2 cellular contexts compared by ENCODE assay signal in the genomic region with DNA sequence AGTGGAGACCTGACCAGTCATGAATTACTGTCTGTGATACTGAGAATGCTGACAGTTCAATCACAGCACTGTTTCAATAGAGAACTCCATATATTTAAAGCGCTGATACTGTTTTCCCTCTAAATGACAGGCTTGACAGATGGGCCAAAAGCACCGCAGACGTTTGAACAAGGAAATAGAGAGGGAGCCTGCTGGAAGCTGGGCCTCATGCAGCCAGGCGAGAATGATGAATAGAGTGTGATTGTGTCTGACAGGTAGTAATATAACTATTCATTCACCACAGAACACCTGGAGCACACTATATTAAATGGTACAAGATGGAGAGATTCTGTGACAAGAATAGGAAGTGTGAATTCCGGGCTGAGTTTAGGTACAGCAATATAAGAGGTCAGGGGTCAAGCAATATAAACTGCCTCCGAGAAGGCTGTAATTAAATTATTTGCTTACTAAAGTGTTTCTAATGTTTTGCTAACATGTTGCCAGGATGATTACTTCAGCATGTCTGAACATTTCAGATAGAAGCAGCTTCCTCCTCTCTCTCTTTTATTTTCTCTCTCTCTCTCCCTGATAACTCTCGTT.
TF ChIP-seq lines count a peak whose summit lies in the region.

No MANE protein-coding gene starts in this region.

TF ChIP-seq in GM23338, 12 proteins besides CTCF, POLR2A, EP300 and RAD21 (continued from another document):
- TF ChIP-seq, protein P1, sequence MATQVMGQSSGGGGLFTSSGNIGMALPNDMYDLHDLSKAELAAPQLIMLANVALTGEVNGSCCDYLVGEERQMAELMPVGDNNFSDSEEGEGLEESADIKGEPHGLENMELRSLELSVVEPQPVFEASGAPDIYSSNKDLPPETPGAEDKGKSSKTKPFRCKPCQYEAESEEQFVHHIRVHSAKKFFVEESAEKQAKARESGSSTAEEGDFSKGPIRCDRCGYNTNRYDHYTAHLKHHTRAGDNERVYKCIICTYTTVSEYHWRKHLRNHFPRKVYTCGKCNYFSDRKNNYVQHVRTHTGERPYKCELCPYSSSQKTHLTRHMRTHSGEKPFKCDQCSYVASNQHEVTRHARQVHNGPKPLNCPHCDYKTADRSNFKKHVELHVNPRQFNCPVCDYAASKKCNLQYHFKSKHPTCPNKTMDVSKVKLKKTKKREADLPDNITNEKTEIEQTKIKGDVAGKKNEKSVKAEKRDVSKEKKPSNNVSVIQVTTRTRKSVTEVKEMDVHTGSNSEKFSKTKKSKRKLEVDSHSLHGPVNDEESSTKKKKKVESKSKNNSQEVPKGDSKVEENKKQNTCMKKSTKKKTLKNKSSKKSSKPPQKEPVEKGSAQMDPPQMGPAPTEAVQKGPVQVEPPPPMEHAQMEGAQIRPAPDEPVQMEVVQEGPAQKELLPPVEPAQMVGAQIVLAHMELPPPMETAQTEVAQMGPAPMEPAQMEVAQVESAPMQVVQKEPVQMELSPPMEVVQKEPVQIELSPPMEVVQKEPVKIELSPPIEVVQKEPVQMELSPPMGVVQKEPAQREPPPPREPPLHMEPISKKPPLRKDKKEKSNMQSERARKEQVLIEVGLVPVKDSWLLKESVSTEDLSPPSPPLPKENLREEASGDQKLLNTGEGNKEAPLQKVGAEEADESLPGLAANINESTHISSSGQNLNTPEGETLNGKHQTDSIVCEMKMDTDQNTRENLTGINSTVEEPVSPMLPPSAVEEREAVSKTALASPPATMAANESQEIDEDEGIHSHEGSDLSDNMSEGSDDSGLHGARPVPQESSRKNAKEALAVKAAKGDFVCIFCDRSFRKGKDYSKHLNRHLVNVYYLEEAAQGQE (IDR thresholded peaks at IDR 0.05; ENCODE audit: unreplicated experiment), result no peak
- TF ChIP-seq ZNF462 (CRISPR knock-in tag; IDR thresholded peaks at IDR 0.05) (no peak), ZNF331 (CRISPR knock-in tag; IDR thresholded peaks at IDR 0.05; ENCODE audit: low read depth) (no peak), ZNF114 (CRISPR knock-in tag; IDR thresholded peaks at IDR 0.05) (no peak), JUNB (IDR thresholded peaks at IDR 0.05; ENCODE audit: unreplicated experiment) (no peak), EZH2 (IDR thresholded peaks at IDR 0.05; ENCODE audit: low read depth, unreplicated experiment) (no peak), STAT1 (IDR thresholded peaks at IDR 0.05; ENCODE audit: unreplicated experiment) (no peak), CREB1 (CRISPR knock-in tag; IDR thresholded peaks at IDR 0.05; ENCODE audit: low read depth) (no peak)

TF ChIP-seq in GM12878, 131 proteins besides CTCF, POLR2A, EP300 and RAD21 (continued from another document):
- TF ChIP-seq, protein P2, sequence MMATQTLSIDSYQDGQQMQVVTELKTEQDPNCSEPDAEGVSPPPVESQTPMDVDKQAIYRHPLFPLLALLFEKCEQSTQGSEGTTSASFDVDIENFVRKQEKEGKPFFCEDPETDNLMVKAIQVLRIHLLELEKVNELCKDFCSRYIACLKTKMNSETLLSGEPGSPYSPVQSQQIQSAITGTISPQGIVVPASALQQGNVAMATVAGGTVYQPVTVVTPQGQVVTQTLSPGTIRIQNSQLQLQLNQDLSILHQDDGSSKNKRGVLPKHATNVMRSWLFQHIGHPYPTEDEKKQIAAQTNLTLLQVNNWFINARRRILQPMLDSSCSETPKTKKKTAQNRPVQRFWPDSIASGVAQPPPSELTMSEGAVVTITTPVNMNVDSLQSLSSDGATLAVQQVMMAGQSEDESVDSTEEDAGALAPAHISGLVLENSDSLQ (IDR thresholded peaks at IDR 0.05), result peak; percentile 56; the same call in 1 of the 2 replicates
- TF ChIP-seq ZSCAN29 (IDR thresholded peaks at IDR 0.05) (no peak), STAT1 (conservative IDR thresholded peaks at IDR 0.05) (no peak), PAX5 (IDR thresholded peaks at IDR 0.05; ENCODE audit: borderline replicate concordance, low read depth, low read length) (0 out of 2 replicates have a peak, but pooled peaks have one; percentile 38), NR2F1 (conservative IDR thresholded peaks at IDR 0.05) (peak; percentile 84)
